21 cellular contexts compared by ENCODE assay signal in genomic region chr5:2110137-2110933, GRCh38.
"Had no signal": no experiment of that assay in that cellular context is flagged by ENCODE, and none has a peak within 500 bp of the region (broad histone marks: within the 10 kb centered on the region; RNA-seq: fewer than 3 reads in every experiment).

No MANE protein-coding gene starts in this region.

- H3K4me3 Mint-ChIP-seq: activated naive CD4-positive, alpha-beta T cell treated with anti-CD3 and anti-CD28 coated beads, Interleukin-2, amount 10 ng/mL, durations not matched to agents 7 days and 5 days; activated naive CD8-positive, alpha-beta T cell treated with anti-CD3 and anti-CD28 coated beads, Interleukin-2, amount 50 U/mL, for 24 hours; T-helper 1 cell treated with Interleukin-12 subunit alpha and Interleukin-12 subunit beta and Interleukin-4 antibody, amounts not matched to agents 30 μg/mL and 1 μg/mL, for 36 hours had no signal

- H3K9ac ChIP-seq: parathyroid adenoma had no signal

- ATAC-seq: gastrocnemius medialis, left ventricle myocardium superior had no signal

- H3K4me3 ChIP-seq: colonic mucosa, gastrocnemius medialis, heart left ventricle, thyroid gland had no signal

- H3K27me3 ChIP-seq: brain microvascular endothelial cell, colonic mucosa, gastrocnemius medialis, neutrophil, thyroid gland had no signal

- H3K27ac Mint-ChIP-seq: activated naive CD4-positive, alpha-beta T cell treated with anti-CD3 and anti-CD28 coated beads, Interleukin-2, amount 10 ng/mL, durations not matched to agents 7 days and 5 days; activated naive CD8-positive, alpha-beta T cell treated with anti-CD3 and anti-CD28 coated beads, Interleukin-2, amount 50 U/mL, for 24 hours; T-helper 1 cell treated with Interleukin-12 subunit alpha and Interleukin-12 subunit beta and Interleukin-4 antibody, amounts not matched to agents 30 μg/mL and 1 μg/mL, for 36 hours had no signal

- H3K9me3 ChIP-seq: colonic mucosa, neutrophil, thyroid gland had no signal

- H3K4me1 Mint-ChIP-seq: activated naive CD4-positive, alpha-beta T cell treated with anti-CD3 and anti-CD28 coated beads, Interleukin-2, amount 10 ng/mL, durations not matched to agents 7 days and 5 days; activated naive CD8-positive, alpha-beta T cell treated with anti-CD3 and anti-CD28 coated beads, Interleukin-2, amount 50 U/mL, for 24 hours had no signal

- H3K36me3 ChIP-seq: brain microvascular endothelial cell, colonic mucosa, gastrocnemius medialis, heart left ventricle, neutrophil, thyroid gland had no signal

- H3K4me1 ChIP-seq: colonic mucosa, gastrocnemius medialis, heart left ventricle, parathyroid adenoma, thyroid gland had no signal

- H3K79me2 ChIP-seq: parathyroid adenoma had no signal

- H3K27me3 Mint-ChIP-seq: activated naive CD4-positive, alpha-beta T cell treated with anti-CD3 and anti-CD28 coated beads, Interleukin-2, amount 10 ng/mL, durations not matched to agents 7 days and 5 days had no signal

- H2AFZ ChIP-seq: parathyroid adenoma had no signal

- DNase-seq: activated CD4-positive, alpha-beta T cell treated with anti-CD3 and anti-CD28 coated beads, Interleukin-2, amount 50 U/mL, for 1 hour; activated CD4-positive, CD25-positive, alpha-beta regulatory T cell treated with anti-CD3 and anti-CD28 coated beads, Interleukin-2, amount 50 U/mL, for 72 hours; activated CD8-positive, alpha-beta memory T cell treated with anti-CD3 and anti-CD28 coated beads, Interleukin-2, amount 50 U/mL, for 4 hours; activated effector memory CD4-positive, alpha-beta T cell treated with Interleukin-2 at 50 U/mL for 16 hours; activated naive CD4-positive, alpha-beta T cell treated with anti-CD3 and anti-CD28 coated beads, Interleukin-2, amount 10 ng/mL, durations not matched to agents 7 days and 5 days; activated naive CD8-positive, alpha-beta T cell treated with anti-CD3 and anti-CD28 coated beads, Interleukin-2, amount 50 U/mL, for 24 hours; activated T-cell treated with anti-CD3 and anti-CD28 coated beads, Interleukin-2, amount 50 U/mL, for 48 hours; anterior cingulate cortex; brain microvascular endothelial cell; central memory CD4-positive, alpha-beta T cell; colonic mucosa; gastrocnemius medialis; heart left ventricle; kidney glomerular epithelial cell; left ventricle myocardium superior; stimulated activated naive CD4-positive, alpha-beta T cell treated with Interleukin-2 at 50 U/mL for 16 hours; thyroid gland had no signal

- H3K36me3 Mint-ChIP-seq: activated naive CD4-positive, alpha-beta T cell treated with anti-CD3 and anti-CD28 coated beads, Interleukin-2, amount 10 ng/mL, durations not matched to agents 7 days and 5 days had no signal

- H3K27ac ChIP-seq: brain microvascular endothelial cell, colonic mucosa, gastrocnemius medialis, heart left ventricle, neutrophil, parathyroid adenoma, thyroid gland, VCaP had no signal

- H3K9me3 Mint-ChIP-seq: activated naive CD4-positive, alpha-beta T cell treated with anti-CD3 and anti-CD28 coated beads, Interleukin-2, amount 10 ng/mL, durations not matched to agents 7 days and 5 days; T-helper 1 cell treated with Interleukin-12 subunit alpha and Interleukin-12 subunit beta and Interleukin-4 antibody, amounts not matched to agents 30 μg/mL and 1 μg/mL, for 36 hours had no signal
